32 cellular contexts compared by ENCODE assay signal in the genomic region with DNA sequence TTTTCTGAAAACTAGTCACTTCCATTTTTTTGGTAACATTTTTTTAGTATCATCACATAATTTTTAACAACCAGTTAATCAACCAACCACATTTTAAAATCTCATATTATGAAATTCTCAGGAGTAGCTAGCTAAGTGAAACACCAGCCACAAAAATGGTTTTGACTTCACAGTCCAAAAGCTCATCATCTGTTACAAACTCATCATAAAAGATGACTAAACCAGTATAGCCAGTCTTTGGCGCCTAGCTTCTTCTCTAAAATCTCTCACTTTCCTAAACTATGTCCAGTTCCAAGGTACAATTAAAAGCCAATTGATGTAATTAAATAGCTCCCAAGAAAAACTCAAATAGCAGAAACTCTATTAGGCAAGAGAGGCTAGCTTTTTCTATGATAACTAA.
DNase-seq lines count a peak whose midpoint lies in the region; ATAC-seq and TF ChIP-seq lines count a peak whose summit lies in the region.
"Had no signal": no experiment of that assay in that cellular context is flagged by ENCODE, and none has a peak within 500 bp of the region (broad histone marks: within the 10 kb centered on the region; RNA-seq: fewer than 3 reads in every experiment).

No MANE protein-coding gene starts in this region.

- H3K4me1 ChIP-seq in heart left ventricle = peaks cover 0 to 10% (median under 1%) of the 10 kb centered on the region in 12 donors
- H3K4me1 ChIP-seq in H9 (ENCODE audit: insufficient read depth, low read length) = no peaks in the 10 kb centered on the region
- H3K4me1 ChIP-seq: BE2C, prostate gland had no signal

- no peak overlapping the region for H3K4me3 Mint-ChIP-seq in H9
- H3K4me3 Mint-ChIP-seq: activated CD8-positive, alpha-beta memory T cell treated with anti-CD3 and anti-CD28 coated beads, Interleukin-2, amount 10 ng/mL, durations not matched to agents 7 days and 5 days; activated T-cell treated with anti-CD3 and anti-CD28 coated beads, Interleukin-2, amount 50 U/mL, for 72 hours; memory B cell; naive B cell; stimulated activated memory B cell treated with anti-CD40 and anti-IgM and Interleukin-4, amounts not matched to agents 10 μg/mL and 1 μg/mL and 100 μg/mL, for 72 hours; type B pancreatic cell had no signal

- H3K4me3 ChIP-seq in heart left ventricle (no peak overlapping the region), astrocyte of the cerebellum (ENCODE audit: low read depth, low read length) (no peak overlapping the region)
- H3K4me3 ChIP-seq: PC-9, prostate gland had no signal

- H3K56ac ChIP-seq in H9 (ENCODE audit: insufficient read length, low read depth, low read length) = no peak overlapping the region

- H3K14ac ChIP-seq in H9 (ENCODE audit: insufficient read depth, low read length) = no peak overlapping the region

- H3K27ac Mint-ChIP-seq in H9 = no peak overlapping the region
- H3K27ac Mint-ChIP-seq: activated CD8-positive, alpha-beta memory T cell treated with anti-CD3 and anti-CD28 coated beads, Interleukin-2, amount 10 ng/mL, durations not matched to agents 7 days and 5 days; activated T-cell treated with anti-CD3 and anti-CD28 coated beads, Interleukin-2, amount 50 U/mL, for 72 hours; memory B cell; naive B cell; stimulated activated memory B cell treated with anti-CD40 and anti-IgM and Interleukin-4, amounts not matched to agents 10 μg/mL and 1 μg/mL and 100 μg/mL, for 72 hours; type B pancreatic cell had no signal

- intact Hi-C loops in heart left ventricle (cut with DNase I) = loop anchor here in 7 of 10 donors (2.0 to 10.0 kb wide), 6 partner anchors 42 to 87 kb away; a partner anchor contains a TSS
- intact Hi-C loops in Right ventricle myocardium superior (cut with DNase I) = no loop called here

- H2BK120ac ChIP-seq in H9 (ENCODE audit: low read depth, low read length, poor library complexity, severe bottlenecking) = no peak overlapping the region

- H4K20me1 ChIP-seq in H9 (ENCODE audit: control insufficient read depth, insufficient read depth, insufficient read length) = no peaks in the 10 kb centered on the region

- H2BK20ac ChIP-seq in H9 (ENCODE audit: low read depth, low read length, poor library complexity, severe bottlenecking) = no peak overlapping the region

- peak overlapping the region in 9 of 12 donors; percentile 17 to 62 (median 54) for H3K27ac ChIP-seq in heart left ventricle
- H3K27ac ChIP-seq in H9 (ENCODE audit: insufficient read length, low read depth, low read length) = no peak overlapping the region
- H3K27ac ChIP-seq: HL-60, KMS-11, neutrophil, PC-9, prostate gland had no signal

- no peaks in the 10 kb centered on the region for H3K36me3 Mint-ChIP-seq in H9 (ENCODE audit: insufficient read depth in 1 of 3, low read depth in 3 of 3)
- H3K36me3 Mint-ChIP-seq: activated CD8-positive, alpha-beta memory T cell treated with anti-CD3 and anti-CD28 coated beads, Interleukin-2, amount 10 ng/mL, durations not matched to agents 7 days and 5 days; memory B cell; naive B cell; stimulated activated memory B cell treated with anti-CD40 and anti-IgM and Interleukin-4, amounts not matched to agents 10 μg/mL and 1 μg/mL and 100 μg/mL, for 72 hours; type B pancreatic cell had no signal

- H2BK15ac ChIP-seq in H9 (ENCODE audit: low read depth, low read length) = no peak overlapping the region

- peak in 3 of 4 donors; percentile 18 to 38 (median 19) for ATAC-seq in heart left ventricle
- no peak for ATAC-seq in Right ventricle myocardium superior (ENCODE audit: poor library complexity)
- ATAC-seq: activated CD4-positive, CD25-positive, alpha-beta regulatory T cell treated with anti-CD3 and anti-CD28 coated beads, Interleukin-2, amount 50 U/mL, for 24 hours; activated CD8-positive, alpha-beta memory T cell treated with anti-CD3 and anti-CD28 coated beads, Interleukin-2, amount 10 ng/mL, durations not matched to agents 7 days and 5 days; activated T-cell treated with anti-CD3 and anti-CD28 coated beads, Interleukin-2, amount 50 U/mL, for 72 hours; esophagus mucosa; stimulated activated memory B cell treated with anti-CD40 and anti-IgM and Interleukin-4, amounts not matched to agents 10 μg/mL and 1 μg/mL and 100 μg/mL, for 72 hours had no signal

- H3K36me3 ChIP-seq in heart left ventricle = no peaks in the 10 kb centered on the region
- H3K36me3 ChIP-seq: BE2C, neutrophil, prostate gland had no signal

- H2BK12ac ChIP-seq in H9 (ENCODE audit: insufficient read length, low read depth, low read length) = no peak overlapping the region

- no peaks in the 10 kb centered on the region for H3K27me3 ChIP-seq in heart left ventricle
- no peaks in the 10 kb centered on the region for H3K27me3 ChIP-seq in H9 (ENCODE audit: insufficient read depth, low read length)
- H3K27me3 ChIP-seq: BE2C, neutrophil had no signal

- H3K4ac ChIP-seq in H9 (ENCODE audit: low read depth, low read length) = no peak overlapping the region

- H2BK5ac ChIP-seq in H9 (ENCODE audit: insufficient read length, low read length) = no peak overlapping the region

- H3K4me1 Mint-ChIP-seq in H9 = no peaks in the 10 kb centered on the region
- H3K4me1 Mint-ChIP-seq: activated CD8-positive, alpha-beta memory T cell treated with anti-CD3 and anti-CD28 coated beads, Interleukin-2, amount 10 ng/mL, durations not matched to agents 7 days and 5 days; memory B cell; naive B cell; stimulated activated memory B cell treated with anti-CD40 and anti-IgM and Interleukin-4, amounts not matched to agents 10 μg/mL and 1 μg/mL and 100 μg/mL, for 72 hours had no signal

- no peak overlapping the region for H2AK5ac ChIP-seq in H9 (ENCODE audit: insufficient read length, low read length)

- 58 to 87% (median 68%) methylated on average over 1 of the region's 1 CpG for WGBS in heart left ventricle, 4 donors
- WGBS in H9 (ENCODE audit: extremely low coverage, insufficient read length, low lambda C conversion rate) = no CpG with 5 or more reads among the region's 1 CpG

- H3K79me2 ChIP-seq in H9 (ENCODE audit: insufficient read depth, low read length) = no peaks in the 10 kb centered on the region

- no peaks in the 10 kb centered on the region; the same call in 1 of the 2 replicates for H3K27me3 Mint-ChIP-seq in H9 (ENCODE audit: low read depth)
- H3K27me3 Mint-ChIP-seq: activated CD8-positive, alpha-beta memory T cell treated with anti-CD3 and anti-CD28 coated beads, Interleukin-2, amount 10 ng/mL, durations not matched to agents 7 days and 5 days; memory B cell; naive B cell; stimulated activated memory B cell treated with anti-CD40 and anti-IgM and Interleukin-4, amounts not matched to agents 10 μg/mL and 1 μg/mL and 100 μg/mL, for 72 hours; type B pancreatic cell had no signal

- no peak overlapping the region for H3K4me2 ChIP-seq in H9 (ENCODE audit: insufficient read depth, insufficient read length, low read length)
- H3K4me2 ChIP-seq: KMS-11, PC-9 had no signal

- no peak overlapping the region for H4K91ac ChIP-seq in H9 (ENCODE audit: insufficient read length, low read depth, low read length)

- TF ChIP-seq CTCF in heart left ventricle (IDR thresholded peaks at IDR 0.05) = no peak
- no peak for TF ChIP-seq CTCF in astrocyte of the cerebellum (IDR thresholded peaks at IDR 0.05; ENCODE audit: low read depth, low read length, missing control alignments)
- no peak for TF ChIP-seq CTCF in H9 (conservative IDR thresholded peaks at IDR 0.05)

- H3K23me2 ChIP-seq in H9 (ENCODE audit: insufficient read length, low read depth, low read length, poor library complexity, severe bottlenecking) = no peaks in the 10 kb centered on the region

- no peaks in the 10 kb centered on the region for H3K9me3 Mint-ChIP-seq in H9
- H3K9me3 Mint-ChIP-seq: naive B cell, type B pancreatic cell had no signal

- H4K8ac ChIP-seq in H9 (replicated peaks; ENCODE audit: insufficient read length, low read depth, low read length) = no peak overlapping the region

- no peak overlapping the region for H3K23ac ChIP-seq in H9 (ENCODE audit: insufficient read length, low read depth, low read length)

- in situ Hi-C loops in astrocyte of the cerebellum (cut with HindIII; ENCODE audit: low sequenced_read_pairs) = no loop called here

- no peak overlapping the region for H3K18ac ChIP-seq in H9 (ENCODE audit: insufficient read length, low read depth, low read length)

- no peak overlapping the region for H2AFZ ChIP-seq in H9 (ENCODE audit: low read length)
- H2AFZ ChIP-seq: PC-9 had no signal

- no peak overlapping the region for H4K5ac ChIP-seq in H9 (ENCODE audit: insufficient read length, low read depth, low read length)

- DNase-seq in heart left ventricle (no peak), Right ventricle myocardium superior (no peak), astrocyte of the cerebellum (ENCODE audit: low read depth) (peak; percentile 12), myocyte (ENCODE audit: low read depth) (peak; percentile 44), H9 (no peak), A172 (ENCODE audit: low spot score) (no peak), HuH-7.5 (ENCODE audit: low spot score) (no peak), GM19238 (ENCODE audit: insufficient read length, low spot score) (no peak)
- DNase-seq: activated CD4-positive, alpha-beta T cell treated with anti-CD3 and anti-CD28 coated beads, Interleukin-2, amount 50 U/mL, for 4 hours; activated CD8-positive, alpha-beta memory T cell treated with anti-CD3 and anti-CD28 coated beads, Interleukin-2, amount 10 ng/mL, durations not matched to agents 7 days and 5 days; BE2C; cerebellar nuclear complex; DMS 273 treated with DMSO at 0.1 percent for 48 hours; H7; hippocampal formation; naive B cell; NCI-H2081 treated with DMSO at 0.1 percent for 48 hours; NCI-H526 treated with DMSO at 0.1 percent for 48 hours; NK-92 treated with Interleukin-12 subunit alpha and Interleukin-12 subunit beta, amount 100 ng/mL, for 24 hours; substantia nigra; T-helper 2 cell had no signal

- peaks cover 0 to 4% (median 0%) of the 10 kb centered on the region in 12 donors for H3K9me3 ChIP-seq in heart left ventricle
- no peaks in the 10 kb centered on the region for H3K9me3 ChIP-seq in H9 (ENCODE audit: control insufficient read depth, low read depth, low read length)
- H3K9me3 ChIP-seq: BE2C, neutrophil, prostate gland had no signal

- no peaks in the 10 kb centered on the region for H3K79me1 ChIP-seq in H9 (ENCODE audit: insufficient read depth, low read depth, low read length, poor library complexity, severe bottlenecking)

- TF ChIP-seq POLR2A in heart left ventricle (IDR thresholded peaks at IDR 0.05) = no peak

- no peak overlapping the region for H3K9ac ChIP-seq in H9 (ENCODE audit: extremely low read depth, insufficient read length, low read length)
- H3K9ac ChIP-seq: KMS-11 had no signal

- H3T11ph ChIP-seq in H9 (ENCODE audit: low read length) = no peak overlapping the region

Comparison
In these comparisons a context has a peak if more than half of its experiments do, and no peak if none do; other contexts are left out.
1. DNase-seq: peak in astrocyte of the cerebellum (single experiment) and myocyte (single experiment); none in heart left ventricle (0 of 5), Right ventricle myocardium superior (single experiment), H9 (single experiment), A172 (single experiment), HuH-7.5 (single experiment) and GM19238 (single experiment).